Comparison of ENCODE assay signal across 7 cellular contexts in the genomic region with DNA sequence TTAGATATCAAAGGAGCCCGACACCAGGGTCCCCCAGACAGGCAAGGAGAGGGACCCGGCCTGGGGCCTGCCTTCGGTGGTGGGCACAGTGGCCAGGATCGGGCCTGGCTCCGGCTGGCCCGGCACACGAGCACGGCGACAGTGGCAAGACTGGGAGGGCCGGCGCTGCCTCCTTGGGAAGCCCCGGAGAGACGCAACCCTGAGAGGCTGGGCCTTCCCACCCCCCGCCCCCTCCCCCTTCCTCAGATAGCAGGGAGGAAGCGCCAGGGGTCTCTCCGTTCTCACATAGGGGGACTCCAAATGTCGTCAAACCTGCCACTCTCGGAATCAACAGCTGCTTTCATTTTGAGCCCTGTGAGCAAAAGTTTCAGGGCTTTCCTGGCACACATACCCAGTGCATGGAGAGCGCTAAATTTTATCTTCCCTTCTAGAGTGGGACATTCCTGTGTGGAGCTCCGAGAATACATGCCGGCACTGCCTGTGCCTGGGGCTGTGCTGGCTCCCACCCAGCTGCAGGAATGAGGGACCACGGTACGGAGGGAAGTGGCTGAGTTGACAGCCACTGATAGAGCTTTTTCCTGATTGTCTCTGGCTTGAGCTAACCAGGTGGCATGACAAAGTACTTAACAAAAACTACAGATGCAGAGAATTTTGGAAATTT.
A peak's percentile ranks its signal among the peaks of the same experiment; 100 is the strongest.
DNase-seq lines count a peak whose midpoint lies in the region; ATAC-seq and TF ChIP-seq lines count a peak whose summit lies in the region.

No MANE protein-coding gene starts in this region.

- BruUV-seq in mammary epithelial cell (replicated peaks; lab: Mats Ljungman, UMichigan) = no TSS peak

- no peak for TF ChIP-seq CTCF in mammary epithelial cell (conservative IDR thresholded peaks at IDR 0.05 in 1 of 2, IDR thresholded peaks at IDR 0.05 in 1 of 2; ENCODE audit: extremely low read depth in 1 of 2, insufficient read depth in 1 of 2, low read depth in 1 of 2, low read length in 2 of 2)

- peak overlapping the region; percentile 65 for H3K4me3 ChIP-seq in H7 (ENCODE audit: insufficient read depth, low read depth, low read length)
- peak overlapping the region; percentile 81 for H3K4me3 ChIP-seq in NT2/D1 (ENCODE audit: insufficient read length, low read depth)
- H3K4me3 ChIP-seq in mammary epithelial cell (replicated peaks in 1 of 3; ENCODE audit: insufficient read depth in 1 of 3, low read depth in 2 of 3, low read length in 3 of 3) = peak overlapping the region; percentile 70 to 87 (median 85)

- peak; percentile 76 for DNase-seq in H7
- DNase-seq in NT2/D1 (ENCODE audit: low read depth, low spot score) = no peak
- no peak for DNase-seq in mammary epithelial cell
- peak; percentile 72 for DNase-seq in islet precursor cell
- DNase-seq in stimulated activated CD4-positive, alpha-beta T cell treated with anti-CD3 and anti-CD28 coated beads, Interleukin-4, amount 100 ng/mL, for 24 hours = peak; percentile 57
- no peak for DNase-seq in amniotic stem cell (lab: John Stamatoyannopoulos, UW)

- no peaks in the 10 kb centered on the region for H4K20me1 ChIP-seq in mammary epithelial cell (ENCODE audit: insufficient read depth, low read length)

- CTCF ChIA-PET in mammary epithelial cell (lab: Charles Lee; ENCODE audit: low non-redundant PET) = interaction anchor here (0.6 kb wide), 1 partner anchor 9 kb away, joined by 3 read pairs; no protein-coding TSS in a partner anchor

- in situ Hi-C loops in mammary epithelial cell (cut with MboI; ENCODE audit: low sequenced_read_pairs in 2 of 2) = no loop called here

- peaks cover 38% of the 10 kb centered on the region for H3K27me3 ChIP-seq in H7 (ENCODE audit: control insufficient read depth, insufficient read depth, low read length)
- peaks cover 33% of the 10 kb centered on the region for H3K27me3 ChIP-seq in NT2/D1 (ENCODE audit: insufficient read depth, insufficient read length)
- no peaks in the 10 kb centered on the region for H3K27me3 ChIP-seq in mammary epithelial cell (ENCODE audit: insufficient read depth, low read length)

- H3K79me2 ChIP-seq in mammary epithelial cell (ENCODE audit: insufficient read depth, low read length) = no peaks in the 10 kb centered on the region

- H3K36me3 ChIP-seq in H7 (replicated peaks; ENCODE audit: control insufficient read depth, insufficient read depth, low read length) (no peaks in the 10 kb centered on the region), NT2/D1 (ENCODE audit: insufficient read depth, insufficient read length, low read length) (no peaks in the 10 kb centered on the region), mammary epithelial cell (ENCODE audit: insufficient read depth, low read length) (no peaks in the 10 kb centered on the region)

- peak overlapping the region; percentile 92 for H3K9ac ChIP-seq in NT2/D1 (ENCODE audit: insufficient read length, low read depth)
- no peak overlapping the region for H3K9ac ChIP-seq in mammary epithelial cell (ENCODE audit: insufficient read depth, low read length)

- dilution Hi-C loops in mammary epithelial cell (cut with HindIII; ENCODE audit: low sequenced_read_pairs) = no loop called here

- H3K4me2 ChIP-seq in mammary epithelial cell (ENCODE audit: insufficient read depth, low read depth, low read length) = peak overlapping the region; percentile 100

- peak overlapping the region; percentile 100 for H2AFZ ChIP-seq in mammary epithelial cell (ENCODE audit: low read depth, low read length)

- WGBS in mammary epithelial cell (ENCODE audit: low coverage, missing lambda C conversion rate) = 14% methylated on average over 5 of the region's 23 CpGs

- intact Hi-C loops in mammary epithelial cell (cut with micrococcal nuclease) = loop anchor here (5.0 kb wide), 1 partner anchor 76 kb away; no protein-coding TSS in a partner anchor

- peak; percentile 38 for ATAC-seq in GM18502 (IDR thresholded peaks at IDR 0.05; ENCODE audit: poor library complexity, unreplicated experiment)

- H3K27ac ChIP-seq in mammary epithelial cell (ENCODE audit: insufficient read depth, low read depth, low read length) = no peak overlapping the region

- H3K4me1 ChIP-seq in NT2/D1 (ENCODE audit: insufficient read depth, insufficient read length) (peaks cover 13% of the 10 kb centered on the region), mammary epithelial cell (ENCODE audit: insufficient read depth, low read length) (peaks cover 12% of the 10 kb centered on the region)

- no peaks in the 10 kb centered on the region for H3K9me3 ChIP-seq in NT2/D1 (ENCODE audit: insufficient read depth, low read length)
- no peaks in the 10 kb centered on the region for H3K9me3 ChIP-seq in mammary epithelial cell (replicated peaks; ENCODE audit: insufficient read depth, low read length)

Comparison
In these comparisons a context has a peak if more than half of its experiments do, and no peak if none do; other contexts are left out.
1. DNase-seq: peak in H7 (single experiment), islet precursor cell (single experiment) and stimulated activated CD4-positive, alpha-beta T cell treated with anti-CD3 and anti-CD28 coated beads, Interleukin-4, amount 100 ng/mL, for 24 hours (single experiment); none in NT2/D1 (single experiment), mammary epithelial cell (single experiment) and amniotic stem cell (single experiment).
2. Peak in every context shown above with its lines, with median percentiles within 50 percentile points of each other: H3K4me3 ChIP-seq.